In the genomic region with DNA sequence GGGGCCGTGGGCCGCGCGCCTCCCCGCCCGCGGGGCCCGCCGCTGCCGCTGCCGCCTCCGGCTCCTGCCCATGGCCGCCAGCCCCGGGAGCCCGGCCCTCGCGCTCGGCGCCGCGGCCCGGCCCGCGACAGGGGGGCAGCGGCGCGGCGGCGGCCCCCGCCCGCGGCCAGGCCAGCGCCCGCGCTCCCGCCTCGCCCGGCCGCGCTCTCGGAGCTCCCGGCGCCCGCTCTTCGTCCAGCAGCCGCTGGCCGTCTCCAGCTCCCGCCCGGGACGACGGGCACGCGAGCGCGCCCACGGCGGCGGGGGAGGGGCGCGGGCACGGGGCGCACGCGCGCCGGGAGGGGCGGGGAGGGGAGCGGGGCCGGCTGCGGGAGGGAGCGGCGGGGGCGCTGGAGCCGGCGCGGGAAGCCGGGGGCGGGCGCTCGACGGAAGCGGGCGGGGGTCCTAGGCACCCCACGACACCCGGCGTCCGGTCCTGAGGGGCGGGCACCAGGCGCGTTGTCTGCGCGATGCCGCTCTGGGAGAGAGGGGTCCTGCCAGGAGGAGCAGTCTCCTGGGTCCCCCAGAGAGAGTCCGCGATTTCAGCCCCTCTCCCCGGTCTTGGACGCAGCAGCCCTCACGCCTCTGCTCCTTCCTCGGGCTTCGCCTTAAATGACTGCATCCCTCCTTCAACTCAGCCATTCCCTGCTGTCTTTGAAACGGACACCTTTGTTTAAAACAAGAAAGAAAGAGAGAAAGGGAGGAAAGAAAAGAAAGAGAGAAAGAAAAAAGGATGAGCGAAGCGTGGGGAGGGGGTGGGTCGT, we compare ENCODE assay signal across 1 cellular context.
TF ChIP-seq lines count a peak whose summit lies in the region.

No MANE protein-coding gene starts in this region.

TF ChIP-seq in IMR-90, 13 proteins besides CTCF, POLR2A, EP300 and RAD21:
- TF ChIP-seq CEBPB (IDR thresholded peaks at IDR 0.05; ENCODE audit: low read depth, low read length) (no peak), CHD1 (IDR thresholded peaks at IDR 0.05; ENCODE audit: low read depth, low read length) (no peak), MAZ (IDR thresholded peaks at IDR 0.05; ENCODE audit: borderline replicate concordance, low read depth, low read length) (no peak), MXI1 (IDR thresholded peaks at IDR 0.05; ENCODE audit: borderline replicate concordance, low read depth, low read length) (no peak), NFE2L2 (IDR thresholded peaks at IDR 0.05; ENCODE audit: low read depth, low read length) (no peak), BHLHE40 (IDR thresholded peaks at IDR 0.05; ENCODE audit: low read depth, low read length) (no peak), FOS (IDR thresholded peaks at IDR 0.05; ENCODE audit: low read depth, low read length) (no peak)
- TF ChIP-seq, protein P1, sequence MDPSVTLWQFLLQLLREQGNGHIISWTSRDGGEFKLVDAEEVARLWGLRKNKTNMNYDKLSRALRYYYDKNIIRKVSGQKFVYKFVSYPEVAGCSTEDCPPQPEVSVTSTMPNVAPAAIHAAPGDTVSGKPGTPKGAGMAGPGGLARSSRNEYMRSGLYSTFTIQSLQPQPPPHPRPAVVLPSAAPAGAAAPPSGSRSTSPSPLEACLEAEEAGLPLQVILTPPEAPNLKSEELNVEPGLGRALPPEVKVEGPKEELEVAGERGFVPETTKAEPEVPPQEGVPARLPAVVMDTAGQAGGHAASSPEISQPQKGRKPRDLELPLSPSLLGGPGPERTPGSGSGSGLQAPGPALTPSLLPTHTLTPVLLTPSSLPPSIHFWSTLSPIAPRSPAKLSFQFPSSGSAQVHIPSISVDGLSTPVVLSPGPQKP (IDR thresholded peaks at IDR 0.05; ENCODE audit: borderline replicate concordance, low read depth, low read length) = no peak
- TF ChIP-seq, protein P2, sequence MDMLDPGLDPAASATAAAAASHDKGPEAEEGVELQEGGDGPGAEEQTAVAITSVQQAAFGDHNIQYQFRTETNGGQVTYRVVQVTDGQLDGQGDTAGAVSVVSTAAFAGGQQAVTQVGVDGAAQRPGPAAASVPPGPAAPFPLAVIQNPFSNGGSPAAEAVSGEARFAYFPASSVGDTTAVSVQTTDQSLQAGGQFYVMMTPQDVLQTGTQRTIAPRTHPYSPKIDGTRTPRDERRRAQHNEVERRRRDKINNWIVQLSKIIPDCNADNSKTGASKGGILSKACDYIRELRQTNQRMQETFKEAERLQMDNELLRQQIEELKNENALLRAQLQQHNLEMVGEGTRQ (IDR thresholded peaks at IDR 0.05; ENCODE audit: low read depth, low read length) = no peak
TF ChIP-seq in IMR-90: peak in this region for 0.
